Comparison of ENCODE assay signal across 2 cellular contexts in the genomic region with DNA sequence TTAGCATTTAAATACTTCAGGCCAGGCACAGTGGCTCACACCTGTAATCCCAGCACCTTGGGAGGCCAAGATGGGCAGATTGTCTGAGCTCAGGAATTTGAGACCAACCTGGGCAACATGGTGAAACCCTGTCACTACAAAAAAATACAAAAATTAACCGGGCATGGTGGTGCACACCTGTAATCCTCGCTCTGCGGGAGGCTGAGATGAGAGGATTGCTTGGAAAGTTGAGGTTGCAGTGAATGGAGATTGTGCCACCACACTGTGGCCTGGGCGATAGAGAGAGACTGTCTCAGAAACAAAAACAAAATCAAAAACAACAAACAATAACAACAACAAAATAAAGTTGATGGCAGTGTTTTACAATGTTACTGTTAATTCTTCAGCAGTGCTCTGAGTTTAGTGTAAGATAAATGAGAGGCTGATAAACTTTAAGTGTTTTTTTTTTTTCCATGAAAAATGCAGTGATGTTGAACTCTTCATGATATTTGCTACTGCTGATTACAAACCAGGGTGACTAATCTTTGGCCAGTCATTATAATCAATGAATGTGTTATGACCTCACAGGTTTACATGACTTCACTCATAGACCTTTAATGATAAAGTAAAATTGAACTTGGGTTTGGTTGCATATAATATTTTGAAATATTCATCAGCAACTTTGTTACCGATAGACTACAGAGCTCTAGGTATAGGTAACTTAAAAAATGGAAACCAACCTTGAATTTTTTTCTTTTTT.
TF ChIP-seq lines count a peak whose summit lies in the region.

No MANE protein-coding gene starts in this region.

TF ChIP-seq in SK-N-SH, 30 proteins besides CTCF, POLR2A, EP300 and RAD21 (continued from another document):
- no peak for TF ChIP-seq EZH2phosphoT487 (IDR thresholded peaks at IDR 0.05; ENCODE audit: borderline replicate concordance, low read depth)

TF ChIP-seq in SK-N-SH treated with all-trans-retinoic acid at 6 μM for 48 hours, 23 proteins besides CTCF, POLR2A, EP300 and RAD21 (continued from another document):
- TF ChIP-seq, protein P1, sequence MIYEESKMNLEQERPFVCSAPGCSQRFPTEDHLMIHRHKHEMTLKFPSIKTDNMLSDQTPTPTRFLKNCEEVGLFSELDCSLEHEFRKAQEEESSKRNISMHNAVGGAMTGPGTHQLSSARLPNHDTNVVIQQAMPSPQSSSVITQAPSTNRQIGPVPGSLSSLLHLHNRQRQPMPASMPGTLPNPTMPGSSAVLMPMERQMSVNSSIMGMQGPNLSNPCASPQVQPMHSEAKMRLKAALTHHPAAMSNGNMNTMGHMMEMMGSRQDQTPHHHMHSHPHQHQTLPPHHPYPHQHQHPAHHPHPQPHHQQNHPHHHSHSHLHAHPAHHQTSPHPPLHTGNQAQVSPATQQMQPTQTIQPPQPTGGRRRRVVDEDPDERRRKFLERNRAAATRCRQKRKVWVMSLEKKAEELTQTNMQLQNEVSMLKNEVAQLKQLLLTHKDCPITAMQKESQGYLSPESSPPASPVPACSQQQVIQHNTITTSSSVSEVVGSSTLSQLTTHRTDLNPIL (CRISPR knock-in tag; IDR thresholded peaks at IDR 0.05; ENCODE audit: low read depth) = no peak
- TF ChIP-seq ESRRG (CRISPR knock-in tag; IDR thresholded peaks at IDR 0.05) = no peak
- TF ChIP-seq, protein P2, sequence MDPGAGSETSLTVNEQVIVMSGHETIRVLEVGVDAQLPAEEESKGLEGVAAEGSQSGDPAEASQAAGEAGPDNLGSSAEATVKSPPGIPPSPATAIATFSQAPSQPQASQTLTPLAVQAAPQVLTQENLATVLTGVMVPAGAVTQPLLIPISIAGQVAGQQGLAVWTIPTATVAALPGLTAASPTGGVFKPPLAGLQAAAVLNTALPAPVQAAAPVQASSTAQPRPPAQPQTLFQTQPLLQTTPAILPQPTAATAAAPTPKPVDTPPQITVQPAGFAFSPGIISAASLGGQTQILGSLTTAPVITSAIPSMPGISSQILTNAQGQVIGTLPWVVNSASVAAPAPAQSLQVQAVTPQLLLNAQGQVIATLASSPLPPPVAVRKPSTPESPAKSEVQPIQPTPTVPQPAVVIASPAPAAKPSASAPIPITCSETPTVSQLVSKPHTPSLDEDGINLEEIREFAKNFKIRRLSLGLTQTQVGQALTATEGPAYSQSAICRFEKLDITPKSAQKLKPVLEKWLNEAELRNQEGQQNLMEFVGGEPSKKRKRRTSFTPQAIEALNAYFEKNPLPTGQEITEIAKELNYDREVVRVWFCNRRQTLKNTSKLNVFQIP (CRISPR knock-in tag; IDR thresholded peaks at IDR 0.05; ENCODE audit: borderline replicate concordance, low read depth) = no peak
